14 cellular contexts compared by ENCODE assay signal in genomic region chr14:55412686-55413085, GRCh38. TPM values are rescaled to one million over a fixed set of nuclear protein-coding genes. Genes with fewer than 3 reads are reported as not detected.
DNase-seq lines count a peak whose midpoint lies in the region; ATAC-seq, FAIRE-seq and TF ChIP-seq lines count a peak whose summit lies in the region.
"Had no signal": no experiment of that assay in that cellular context is flagged by ENCODE, and none has a peak within 500 bp of the region (broad histone marks: within the 10 kb centered on the region; RNA-seq: fewer than 3 reads in every experiment).

No MANE protein-coding gene starts in this region.

- POLR2A ChIA-PET in GM10248 (lab: Yijun Ruan, JAX), result interaction anchor here (0.6 kb wide), 1 partner anchor 8 kb away, joined by 4 read pairs; no protein-coding TSS in a partner anchor

- DNase-seq in Calu3 (peak; percentile 23), Karpas-422 (no peak), neural progenitor cell (ENCODE audit: low spot score) (no peak), putamen (ENCODE audit: low spot score) (no peak), GM10248 (ENCODE audit: extremely low spot score) (no peak), RCC 7860 (ENCODE audit: low spot score) (no peak)
- DNase-seq in central memory CD8-positive, alpha-beta T cell (ENCODE audit: low spot score in 2 of 2), result no peak
- no peak for DNase-seq in stimulated activated CD4-positive, alpha-beta T cell treated with anti-CD3 and anti-CD28 coated beads, Interleukin-2, amount 100 ng/mL, for 24 hours
- DNase-seq: activated CD8-positive, alpha-beta memory T cell treated with anti-CD3 and anti-CD28 coated beads, Interleukin-2, amount 50 U/mL, for 4 hours; stimulated activated CD4-positive, alpha-beta T cell treated with anti-CD3 and anti-CD28 coated beads, Interleukin-2, amount 100 ng/mL, for 48 hours had no signal

- ATAC-seq in central memory CD8-positive, alpha-beta T cell (replicated peaks; ENCODE audit: extremely low read depth, poor library complexity, severe bottlenecking), result no peak

- H3K4me1 ChIP-seq in Karpas-422 (ENCODE audit: low read length), result peaks cover 31% of the 10 kb centered on the region
- peaks cover 19% of the 10 kb centered on the region for H3K4me1 ChIP-seq in neural progenitor cell

- no peak overlapping the region for H3K27ac ChIP-seq in Karpas-422 (ENCODE audit: low read length)
- H3K27ac ChIP-seq in neural progenitor cell, result no peak overlapping the region

- H2AFZ ChIP-seq in Karpas-422 (ENCODE audit: low read length) (0 out of 2 replicates have a peak overlapping the region, but pooled peaks have one; percentile 82), neural progenitor cell (replicated peaks) (peak overlapping the region; percentile 63)

- H3K9ac ChIP-seq in Karpas-422 (ENCODE audit: low read length), result no peak overlapping the region
- H3K9ac ChIP-seq in neural progenitor cell, result no peak overlapping the region

- H3F3A ChIP-seq in neural progenitor cell (ENCODE audit: low read depth), result no peaks in the 10 kb centered on the region

- no peak overlapping the region for H3K4me3 ChIP-seq in Karpas-422 (ENCODE audit: low read length)
- H3K4me3 ChIP-seq in neural progenitor cell, result no peak overlapping the region

- no peaks in the 10 kb centered on the region for H3K9me3 ChIP-seq in Karpas-422 (ENCODE audit: low read length)
- no peaks in the 10 kb centered on the region for H3K9me3 ChIP-seq in neural progenitor cell (ENCODE audit: low read depth)

- H3K4me2 ChIP-seq in Karpas-422 (ENCODE audit: low read depth, low read length, poor library complexity, severe bottlenecking) (no peak overlapping the region), neural progenitor cell (no peak overlapping the region)

- H3K4me1 Mint-ChIP-seq in Calu3 (ENCODE audit: low read depth, unreplicated experiment), result peaks cover 12% of the 10 kb centered on the region
- peaks cover 34% of the 10 kb centered on the region for H3K4me1 Mint-ChIP-seq in central memory CD8-positive, alpha-beta T cell
- peaks cover 19% of the 10 kb centered on the region for H3K4me1 Mint-ChIP-seq in neural progenitor cell

- H3K36me3 Mint-ChIP-seq in Calu3 (ENCODE audit: insufficient read depth, unreplicated experiment), result peaks cover 13% of the 10 kb centered on the region
- H3K36me3 Mint-ChIP-seq in central memory CD8-positive, alpha-beta T cell (ENCODE audit: insufficient read depth), result peaks cover 7% of the 10 kb centered on the region
- H3K36me3 Mint-ChIP-seq in neural progenitor cell, result no peaks in the 10 kb centered on the region

- H3K27ac Mint-ChIP-seq in Calu3 (ENCODE audit: unreplicated experiment) (peak overlapping the region; percentile 61), neural progenitor cell (no peak overlapping the region)
- H3K27ac Mint-ChIP-seq in central memory CD8-positive, alpha-beta T cell (ENCODE audit: low read depth), result no peak overlapping the region

- H3K27me3 Mint-ChIP-seq in Calu3 (ENCODE audit: unreplicated experiment) (no peaks in the 10 kb centered on the region), neural progenitor cell (ENCODE audit: insufficient read depth, low read depth) (no peaks in the 10 kb centered on the region)
- no peaks in the 10 kb centered on the region for H3K27me3 Mint-ChIP-seq in central memory CD8-positive, alpha-beta T cell

- no peak for TF ChIP-seq CTCF in Calu3 (IDR thresholded peaks at IDR 0.05; ENCODE audit: unreplicated experiment)
- TF ChIP-seq CTCF in neural progenitor cell (IDR thresholded peaks at IDR 0.05), result no peak
- TF ChIP-seq CTCF in GM10248 (IDR thresholded peaks at IDR 0.05; ENCODE audit: control extremely low read depth, extremely low read depth, low read depth, missing control alignments), result no peak

- no peaks in the 10 kb centered on the region for H3K9me2 ChIP-seq in Karpas-422 (replicated peaks; ENCODE audit: insufficient read depth, low read length)

- CTCF ChIA-PET in Calu3 (lab: Charles Lee) (no interaction called here), GM10248 (lab: Yijun Ruan, JAX) (interaction anchor here (1.2 kb wide), 1 partner anchor 142 kb away, joined by 3 read pairs; no protein-coding TSS in a partner anchor)

- H3K9me3 Mint-ChIP-seq in Calu3 (ENCODE audit: low read depth, unreplicated experiment), result no peaks in the 10 kb centered on the region
- H3K9me3 Mint-ChIP-seq in central memory CD8-positive, alpha-beta T cell, result no peaks in the 10 kb centered on the region
- no peaks in the 10 kb centered on the region for H3K9me3 Mint-ChIP-seq in neural progenitor cell

- no peaks in the 10 kb centered on the region for H3K27me3 ChIP-seq in Karpas-422 (ENCODE audit: low read length)
- peaks cover 19% of the 10 kb centered on the region for H3K27me3 ChIP-seq in neural progenitor cell

- FAIRE-seq in RCC 7860 (lab: Jason Lieb, UNC), result no peak
- FAIRE-seq: G401.6 had no signal

- H3K79me2 ChIP-seq in Karpas-422 (ENCODE audit: low read length), result peaks cover 39% of the 10 kb centered on the region
- H3K79me2 ChIP-seq in neural progenitor cell (ENCODE audit: low read depth), result peaks cover 39% of the 10 kb centered on the region

- intact Hi-C loops in Calu3 (cut with micrococcal nuclease; ENCODE audit: unreplicated experiment), result no loop called here

- no TSS peak for BruUV-seq in Calu3 (replicated peaks; lab: Mats Ljungman, UMichigan)

- H4K20me1 ChIP-seq in Karpas-422 (ENCODE audit: insufficient read depth, low read depth, low read length) (no peaks in the 10 kb centered on the region), neural progenitor cell (ENCODE audit: low read depth) (no peaks in the 10 kb centered on the region)

- H3K4me3 Mint-ChIP-seq in Calu3 (ENCODE audit: low read depth, unreplicated experiment), result peak overlapping the region; percentile 84
- peak overlapping the region; percentile 84 for H3K4me3 Mint-ChIP-seq in central memory CD8-positive, alpha-beta T cell
- peak overlapping the region; percentile 94 for H3K4me3 Mint-ChIP-seq in neural progenitor cell

- H3K36me3 ChIP-seq in Karpas-422 (ENCODE audit: insufficient read depth, low read length) (no peaks in the 10 kb centered on the region), neural progenitor cell (no peaks in the 10 kb centered on the region)

RNA-seq across cellular contexts. Expression of gene ATG14, which starts 1.1 kb away (rescaled TPM):
- total RNA-seq in Calu3 (2022), result 8.1 and 9.4 TPM in 2 replicates
- 12.6 and 13.2 TPM in 2 replicates for total RNA-seq in Karpas-422 (2014; rRNA removed; shearing (Covaris generic); ENCODE audit: low replicate concordance)
- total RNA-seq in neural progenitor cell (ENCODE audit: low replicate concordance), result 19.9 and 28.8 TPM in 2 replicates

RNA-seq across cellular contexts. Expression of gene TBPL2, which starts 27.7 kb away (rescaled TPM):
- total RNA-seq in Calu3 (2022) (not detected in 2 replicates), neural progenitor cell (ENCODE audit: low replicate concordance) (not detected in 2 replicates)
- total RNA-seq in Karpas-422 (2014; rRNA removed; shearing (Covaris generic); ENCODE audit: low replicate concordance), result not detected in 2 replicates
- total RNA-seq: epithelial cell of proximal tubule, lung microvascular endothelial cell, ureter had no signal
